In the genomic region with DNA sequence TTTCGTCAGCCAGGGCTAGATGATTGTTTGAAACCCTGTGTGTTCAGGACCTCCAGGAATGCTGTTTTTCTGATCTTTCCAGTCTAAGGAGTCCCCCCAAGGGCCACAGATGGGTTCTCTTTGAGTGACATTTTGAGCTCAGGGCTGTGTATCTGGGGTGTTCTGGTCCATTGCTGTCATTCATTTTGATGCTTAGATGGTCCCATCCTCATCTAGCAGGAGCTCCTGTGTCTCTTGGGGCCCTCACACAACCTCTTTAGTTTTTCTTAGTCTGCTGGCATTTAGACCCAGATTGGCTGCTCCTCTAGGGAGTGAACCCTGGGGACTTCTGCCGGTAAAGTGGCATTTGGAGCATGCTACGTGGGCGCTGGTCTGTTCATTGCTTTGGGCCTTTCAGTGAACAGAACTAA, we compare ENCODE assay signal across 1 cellular context.
TF ChIP-seq lines count a peak whose summit lies in the region.

No MANE protein-coding gene starts in this region.

TF ChIP-seq in IMR-90, 13 proteins besides CTCF, POLR2A, EP300 and RAD21:
- TF ChIP-seq SMC3 (IDR thresholded peaks at IDR 0.05; ENCODE audit: low read depth, low read length) (no peak), CEBPB (IDR thresholded peaks at IDR 0.05; ENCODE audit: low read depth, low read length) (no peak), NFE2L2 (IDR thresholded peaks at IDR 0.05; ENCODE audit: low read depth, low read length) (no peak), RCOR1 (IDR thresholded peaks at IDR 0.05; ENCODE audit: insufficient replicate concordance, low read length) (no peak), MAZ (IDR thresholded peaks at IDR 0.05; ENCODE audit: borderline replicate concordance, low read depth, low read length) (no peak)
- TF ChIP-seq, protein P1, sequence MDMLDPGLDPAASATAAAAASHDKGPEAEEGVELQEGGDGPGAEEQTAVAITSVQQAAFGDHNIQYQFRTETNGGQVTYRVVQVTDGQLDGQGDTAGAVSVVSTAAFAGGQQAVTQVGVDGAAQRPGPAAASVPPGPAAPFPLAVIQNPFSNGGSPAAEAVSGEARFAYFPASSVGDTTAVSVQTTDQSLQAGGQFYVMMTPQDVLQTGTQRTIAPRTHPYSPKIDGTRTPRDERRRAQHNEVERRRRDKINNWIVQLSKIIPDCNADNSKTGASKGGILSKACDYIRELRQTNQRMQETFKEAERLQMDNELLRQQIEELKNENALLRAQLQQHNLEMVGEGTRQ (IDR thresholded peaks at IDR 0.05; ENCODE audit: low read depth, low read length): no peak
- TF ChIP-seq, protein P2, sequence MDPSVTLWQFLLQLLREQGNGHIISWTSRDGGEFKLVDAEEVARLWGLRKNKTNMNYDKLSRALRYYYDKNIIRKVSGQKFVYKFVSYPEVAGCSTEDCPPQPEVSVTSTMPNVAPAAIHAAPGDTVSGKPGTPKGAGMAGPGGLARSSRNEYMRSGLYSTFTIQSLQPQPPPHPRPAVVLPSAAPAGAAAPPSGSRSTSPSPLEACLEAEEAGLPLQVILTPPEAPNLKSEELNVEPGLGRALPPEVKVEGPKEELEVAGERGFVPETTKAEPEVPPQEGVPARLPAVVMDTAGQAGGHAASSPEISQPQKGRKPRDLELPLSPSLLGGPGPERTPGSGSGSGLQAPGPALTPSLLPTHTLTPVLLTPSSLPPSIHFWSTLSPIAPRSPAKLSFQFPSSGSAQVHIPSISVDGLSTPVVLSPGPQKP (IDR thresholded peaks at IDR 0.05; ENCODE audit: borderline replicate concordance, low read depth, low read length): no peak
